ENCODE assay signal across 1 cellular context in genomic region chr2:2848198-2848597, GRCh38.
TF ChIP-seq lines count a peak whose summit lies in the region.

No MANE protein-coding gene starts in this region.

TF ChIP-seq in H1, 55 proteins besides CTCF, POLR2A, EP300 and RAD21 (continued from another document):
- TF ChIP-seq MAX (IDR thresholded peaks at IDR 0.05) (no peak), ASH2L (IDR thresholded peaks at IDR 0.05; ENCODE audit: low read length) (no peak)
